In genomic region chr13:95440441-95441088, GRCh38 we compare ENCODE assay signal across 29 cellular contexts.
"Had no signal": no experiment of that assay in that cellular context is flagged by ENCODE, and none has a peak within 500 bp of the region (broad histone marks: within the 10 kb centered on the region; RNA-seq: fewer than 3 reads in every experiment).

No MANE protein-coding gene starts in this region.

- H3K4me3 ChIP-seq: ascending aorta, body of pancreas, breast epithelium, PC-9 had no signal

- DNase-seq: activated CD4-positive, alpha-beta memory T cell treated with anti-CD3 and anti-CD28 coated beads, Interleukin-2, amount 10 ng/mL, durations not matched to agents 7 days and 5 days; activated CD4-positive, alpha-beta T cell treated with anti-CD3 and anti-CD28 coated beads for 1 hour; activated CD4-positive, alpha-beta T cell treated with anti-CD3 and anti-CD28 coated beads for 48 hours; activated CD4-positive, CD25-positive, alpha-beta regulatory T cell; activated CD8-positive, alpha-beta memory T cell treated with anti-CD3 and anti-CD28 coated beads for 24 hours; activated CD8-positive, alpha-beta memory T cell treated with anti-CD3 and anti-CD28 coated beads, Interleukin-2, amount 10 ng/mL, durations not matched to agents 7 days and 5 days; activated CD8-positive, alpha-beta memory T cell treated with anti-CD3 and anti-CD28 coated beads, Interleukin-2, amount 50 U/mL, for 48 hours; activated effector memory CD4-positive, alpha-beta T cell treated with Interleukin-2 at 50 U/mL for 16 hours; activated naive CD4-positive, alpha-beta T cell treated with anti-CD3 and anti-CD28 coated beads, Interleukin-2, amount 10 ng/mL, durations not matched to agents 7 days and 5 days; activated naive CD8-positive, alpha-beta T cell treated with anti-CD3 and anti-CD28 coated beads, Interleukin-2, amount 50 U/mL, for 24 hours; activated T-cell treated with anti-CD3 and anti-CD28 coated beads, Interleukin-2, amount 50 U/mL, for 48 hours; amygdala; body of pancreas; cerebellar nuclear complex; NCI-H1092; NCI-H146; NCI-H187; NCI-H2029 treated with DMSO at 0.1 percent for 48 hours; NCI-H2107; NCI-H2171 treated with DMSO at 0.1 percent for 48 hours; NCI-H2227 treated with DMSO at 0.1 percent for 48 hours; NCI-H446; NCI-H510A treated with DMSO at 0.1 percent for 48 hours; PC-9; Right ventricle myocardium superior; T1000; WERI-Rb-1 had no signal
